In the genomic region with DNA sequence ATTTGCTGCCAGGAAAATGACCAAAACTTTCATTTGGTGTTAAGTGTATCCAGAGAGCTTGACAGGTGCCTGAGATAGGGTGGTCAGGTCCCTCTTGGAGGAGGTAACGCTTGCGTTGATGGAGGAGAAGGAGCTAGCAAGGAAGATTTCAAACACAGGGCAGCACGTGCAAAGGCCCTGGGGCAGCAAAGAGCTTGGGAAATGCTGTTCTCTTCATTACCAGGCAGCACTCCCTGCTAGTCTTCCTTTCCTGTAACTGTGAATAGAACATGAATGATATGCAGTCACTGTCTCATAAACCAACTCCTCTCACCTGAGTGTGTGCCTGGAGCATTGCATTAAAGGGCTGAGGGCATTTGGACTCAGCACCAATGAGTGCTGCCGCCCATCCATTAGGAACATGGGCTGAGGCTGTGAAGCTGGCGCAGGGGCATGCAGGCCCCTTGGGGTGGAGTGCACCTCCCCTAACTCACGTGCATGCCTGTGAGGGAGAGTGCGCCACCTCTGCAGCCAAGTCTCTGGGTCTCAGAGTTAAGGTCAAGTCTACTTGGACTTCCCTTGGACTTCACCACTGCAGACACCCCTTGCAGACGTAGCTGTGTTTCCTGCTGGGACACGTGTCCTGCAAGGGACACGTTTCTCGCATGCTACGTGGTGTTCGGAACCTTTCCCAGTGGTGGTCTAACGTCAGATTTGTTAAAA, we compare ENCODE assay signal across 19 cellular contexts.
"Had no signal": no experiment of that assay in that cellular context is flagged by ENCODE, and none has a peak within 500 bp of the region (broad histone marks: within the 10 kb centered on the region; RNA-seq: fewer than 3 reads in every experiment).

No MANE protein-coding gene starts in this region.

- H3K9ac ChIP-seq: neural progenitor cell had no signal

- H3K9me3 Mint-ChIP-seq: nephron; stimulated activated naive B cell treated with anti-CD40 and anti-IgM and Interleukin-4, amounts not matched to agents 10 μg/mL and 1 μg/mL and 100 μg/mL, for 72 hours; stimulated activated naive CD8-positive, alpha-beta T cell treated with anti-CD3 and anti-CD28 coated beads, Interleukin-15, Interleukin-2, amounts not matched to agents 100 ng/mL and 50 ng/mL, for 24 hours had no signal

- H3K4me3 ChIP-seq: dorsolateral prefrontal cortex, neural progenitor cell, psoas muscle, skin epidermis, thoracic aorta, tibial nerve, upper lobe of left lung, vagina had no signal

- H3K36me3 Mint-ChIP-seq: naive thymus-derived CD4-positive, alpha-beta T cell; neural progenitor cell; stimulated activated naive B cell treated with anti-CD40 and anti-IgM and Interleukin-4, amounts not matched to agents 10 μg/mL and 1 μg/mL and 100 μg/mL, for 72 hours had no signal

- H3K9me3 ChIP-seq: psoas muscle, thoracic aorta, tibial nerve, upper lobe of left lung, vagina had no signal

- H3K4me1 ChIP-seq: psoas muscle, tibial nerve, upper lobe of left lung, vagina had no signal

- H3K4me2 ChIP-seq: neural progenitor cell had no signal

- H3K4me3 Mint-ChIP-seq: naive thymus-derived CD4-positive, alpha-beta T cell; nephron; neural progenitor cell; stimulated activated naive B cell treated with anti-CD40 and anti-IgM and Interleukin-4, amounts not matched to agents 10 μg/mL and 1 μg/mL and 100 μg/mL, for 72 hours; stimulated activated naive CD8-positive, alpha-beta T cell treated with anti-CD3 and anti-CD28 coated beads, Interleukin-15, Interleukin-2, amounts not matched to agents 100 ng/mL and 50 ng/mL, for 24 hours had no signal

- H2AFZ ChIP-seq: neural progenitor cell had no signal

- DNase-seq: effector CD4-positive, alpha-beta T cell; midbrain; naive thymus-derived CD4-positive, alpha-beta T cell; nucleus accumbens; psoas muscle; right cardiac atrium; stimulated activated CD4-positive, alpha-beta T cell treated with anti-CD3 and anti-CD28 coated beads, Interleukin-15, amount 100 ng/mL, for 24 hours; stimulated activated CD4-positive, alpha-beta T cell treated with anti-CD3 and anti-CD28 coated beads, Interleukin-2, amount 100 ng/mL, for 48 hours; stimulated activated naive B cell treated with anti-CD40 and anti-IgM and Interleukin-4, amounts not matched to agents 10 μg/mL and 1 μg/mL and 100 μg/mL, for 72 hours; upper lobe of left lung had no signal

- H3K27me3 ChIP-seq: dorsolateral prefrontal cortex, tibial nerve, upper lobe of left lung, vagina had no signal

- H3K27ac ChIP-seq: dorsolateral prefrontal cortex, neural progenitor cell, psoas muscle, skin epidermis, thoracic aorta, tibial nerve, upper lobe of left lung, vagina had no signal

- H3K27ac Mint-ChIP-seq: naive thymus-derived CD4-positive, alpha-beta T cell; neural progenitor cell; stimulated activated naive B cell treated with anti-CD40 and anti-IgM and Interleukin-4, amounts not matched to agents 10 μg/mL and 1 μg/mL and 100 μg/mL, for 72 hours; stimulated activated naive CD8-positive, alpha-beta T cell treated with anti-CD3 and anti-CD28 coated beads, Interleukin-15, Interleukin-2, amounts not matched to agents 100 ng/mL and 50 ng/mL, for 24 hours had no signal

- H3K36me3 ChIP-seq: neural progenitor cell, thoracic aorta, tibial nerve, upper lobe of left lung, vagina had no signal

- ATAC-seq: left lobe of liver; naive thymus-derived CD4-positive, alpha-beta T cell; psoas muscle; right cardiac atrium; stimulated activated naive B cell treated with anti-CD40 and anti-IgM and Interleukin-4, amounts not matched to agents 10 μg/mL and 1 μg/mL and 100 μg/mL, for 72 hours had no signal
